14 cellular contexts compared by ENCODE assay signal in genomic region chr1:160211010-160211790, GRCh38. TPM values are rescaled to one million over a fixed set of nuclear protein-coding genes. Genes with fewer than 3 reads are reported as not detected.
DNase-seq lines count a peak whose midpoint lies in the region; ATAC-seq and TF ChIP-seq lines count a peak whose summit lies in the region.
"Had no signal": no experiment of that assay in that cellular context is flagged by ENCODE, and none has a peak within 500 bp of the region (broad histone marks: within the 10 kb centered on the region; RNA-seq: fewer than 3 reads in every experiment).

No MANE protein-coding gene starts in this region.

- H3K27ac ChIP-seq in GM23338 (ENCODE audit: low read depth) (no peak overlapping the region), esophagus muscularis mucosa (replicated peaks in 1 of 4) (peak overlapping the region; percentile 38 to 96 (median 91))
- H3K27ac ChIP-seq: SJSA1 had no signal

- no peaks in the 10 kb centered on the region for H3K9me3 Mint-ChIP-seq in GM23338
- H3K9me3 Mint-ChIP-seq: activated CD4-positive, alpha-beta memory T cell treated with anti-CD3 and anti-CD28 coated beads for 36 hours had no signal

- peaks cover 54% of the 10 kb centered on the region for H3K4me1 Mint-ChIP-seq in GM23338

- no peaks in the 10 kb centered on the region for H3K9me3 ChIP-seq in esophagus muscularis mucosa
- H3K9me3 ChIP-seq: adrenal gland had no signal

- H3K4me3 Mint-ChIP-seq in GM23338, result no peak overlapping the region
- H3K4me3 Mint-ChIP-seq: activated CD4-positive, alpha-beta memory T cell treated with anti-CD3 and anti-CD28 coated beads for 36 hours had no signal

- H3K4me2 ChIP-seq in GM23338, result no peak overlapping the region

- 70% methylated on average over 9 of the region's 10 CpGs for WGBS in esophagus muscularis mucosa

- H3F3A ChIP-seq in GM23338 (replicated peaks; ENCODE audit: low read depth), result peaks cover 17% of the 10 kb centered on the region

- H3K36me3 Mint-ChIP-seq in GM23338 (ENCODE audit: low read depth), result peaks cover 74% of the 10 kb centered on the region

- H3K4me1 ChIP-seq in GM23338 (ENCODE audit: insufficient read depth) (peaks cover 45% of the 10 kb centered on the region), esophagus muscularis mucosa (peaks cover 50 to 68% (median 54%) of the 10 kb centered on the region in 4 donors)

- no peak for TF ChIP-seq CTCF in GM23338 (conservative IDR thresholded peaks at IDR 0.05; ENCODE audit: low read depth in 2 of 2)
- no peak for TF ChIP-seq CTCF in esophagus muscularis mucosa (IDR thresholded peaks at IDR 0.05)

- intact Hi-C loops in esophagus muscularis mucosa (cut with DNase I), result no loop called here
- intact Hi-C loops in posterior cingulate gyrus (cut with DNase I), result no loop called here
- intact Hi-C loops in sciatic nerve (cut with DNase I), result loop anchor here (10.0 kb wide), 1 partner anchor 116 kb away; the partner anchor contains the start of gene IGSF8

- H2AFZ ChIP-seq in GM23338, result no peak overlapping the region

- TF ChIP-seq POLR2A in esophagus muscularis mucosa (IDR thresholded peaks at IDR 0.05; ENCODE audit: low read depth), result no peak

- H3K4me3 ChIP-seq in GM23338, result no peak overlapping the region
- H3K4me3 ChIP-seq in esophagus muscularis mucosa, result no peak overlapping the region
- H3K4me3 ChIP-seq: adrenal gland, lung, SJSA1 had no signal

- H3K27me3 ChIP-seq in GM23338 (ENCODE audit: insufficient read depth) (no peaks in the 10 kb centered on the region), esophagus muscularis mucosa (no peaks in the 10 kb centered on the region)
- H3K27me3 ChIP-seq: adrenal gland, SJSA1 had no signal

- peaks cover 22% of the 10 kb centered on the region for H4K20me1 ChIP-seq in GM23338 (replicated peaks; ENCODE audit: insufficient read depth)

- peak; percentile 76 for DNase-seq in GM23338 (ENCODE audit: low spot score)
- DNase-seq in NCI-H2227 treated with DMSO at 0.1 percent for 48 hours (lab: John Stamatoyannopoulos, UW), result peak; percentile 57
- no peak for DNase-seq in esophagus muscularis mucosa (ENCODE audit: extremely low spot score)
- DNase-seq in posterior cingulate gyrus, result peak in 6 of 10 donors; percentile 59 to 93 (median 76)
- DNase-seq in SW 1271 (lab: John Stamatoyannopoulos, UW), result no peak
- DNase-seq in sciatic nerve (ENCODE audit: low spot score), result no peak
- DNase-seq: activated CD4-positive, alpha-beta memory T cell treated with anti-CD3 and anti-CD28 coated beads for 36 hours; DMS153; NCI-H510A treated with DMSO at 0.1 percent for 48 hours; small intestine had no signal

- H3K27me3 Mint-ChIP-seq in GM23338 (ENCODE audit: insufficient read depth, low read depth, poor library complexity), result peaks cover 18% of the 10 kb centered on the region
- H3K27me3 Mint-ChIP-seq: activated CD4-positive, alpha-beta memory T cell treated with anti-CD3 and anti-CD28 coated beads for 36 hours had no signal

- peak overlapping the region; percentile 45; the same call in 1 of the 2 replicates for H3K27ac Mint-ChIP-seq in GM23338

- peaks cover 31% of the 10 kb centered on the region for H3K79me2 ChIP-seq in GM23338 (replicated peaks; ENCODE audit: insufficient read depth)

- ATAC-seq in GM23338 (peak; percentile 7; the same call in 2 of the 3 replicates), HG03342 (IDR thresholded peaks at IDR 0.05; ENCODE audit: unreplicated experiment) (no peak), sciatic nerve (no peak)

- no peaks in the 10 kb centered on the region for H3K9me2 ChIP-seq in GM23338 (ENCODE audit: insufficient read depth)

- no peak for TF ChIP-seq EP300 in esophagus muscularis mucosa (IDR thresholded peaks at IDR 0.05)

- peaks cover 35% of the 10 kb centered on the region for H3K36me3 ChIP-seq in GM23338 (ENCODE audit: insufficient read depth)
- peaks cover 43 to 73% (median 72%) of the 10 kb centered on the region in 4 donors for H3K36me3 ChIP-seq in esophagus muscularis mucosa

TF ChIP-seq in GM23338, 12 proteins besides CTCF, POLR2A, EP300 and RAD21 (continues in another document):
- TF ChIP-seq ETS1 (IDR thresholded peaks at IDR 0.05), result no peak
- TF ChIP-seq ZNF114 (CRISPR knock-in tag; IDR thresholded peaks at IDR 0.05), result no peak
- no peak for TF ChIP-seq EZH2phosphoT487 (IDR thresholded peaks at IDR 0.05; ENCODE audit: unreplicated experiment)
- TF ChIP-seq ZNF331 (CRISPR knock-in tag; IDR thresholded peaks at IDR 0.05; ENCODE audit: low read depth), result no peak
- TF ChIP-seq STAT1 (IDR thresholded peaks at IDR 0.05; ENCODE audit: unreplicated experiment), result no peak
- TF ChIP-seq NANOG (IDR thresholded peaks at IDR 0.05; ENCODE audit: borderline replicate concordance), result no peak

RNA-seq across cellular contexts. Expression of gene PEA15, which starts 6.0 kb away (rescaled TPM):
- total RNA-seq in GM23338 (2014; rRNA removed; shearing (Covaris generic)), result 80.8 and 104 TPM in 2 replicates
- polyA plus RNA-seq in GM23338 (2016; fragmentation: Nextera tagmentation; extraction: Ambion mirVana), result 60.3 and 66.6 TPM in 2 replicates
- total RNA-seq in esophagus muscularis mucosa (100 to 1,000 TPM; 161 to 286 (median 239) TPM), sciatic nerve (324 TPM)

RNA-seq across cellular contexts. Expression of gene CASQ1, which starts 20.8 kb away (rescaled TPM):
- 1.2 and 2.8 TPM in 2 replicates for total RNA-seq in GM23338 (2014; rRNA removed; shearing (Covaris generic))
- 1.0 and 1.1 TPM in 2 replicates for polyA plus RNA-seq in GM23338 (2016; fragmentation: Nextera tagmentation; extraction: Ambion mirVana)
- total RNA-seq in esophagus muscularis mucosa, result 1 to 10 TPM; 2.9 to 4.9 (median 4.6) TPM
- total RNA-seq in sciatic nerve, result 1.1 TPM
- total RNA-seq: activated CD4-positive, alpha-beta memory T cell treated with anti-CD3 and anti-CD28 coated beads for 36 hours; SJSA1 had no signal

RNA-seq across cellular contexts. Expression of gene DCAF8, which starts 51.1 kb away (rescaled TPM):
- 84.4 and 104 TPM in 2 replicates for total RNA-seq in GM23338 (2014; rRNA removed; shearing (Covaris generic))
- polyA plus RNA-seq in GM23338 (2016; fragmentation: Nextera tagmentation; extraction: Ambion mirVana), result 44.1 and 55.0 TPM in 2 replicates
- 100 to 1,000 TPM; 111 to 191 (median 172) TPM for total RNA-seq in esophagus muscularis mucosa
- 142 TPM for total RNA-seq in sciatic nerve

RNA-seq across cellular contexts. Expression of gene ATP1A4, which starts 59.8 kb away (rescaled TPM):
- total RNA-seq in GM23338 (2014; rRNA removed; shearing (Covaris generic)), result 0.23 and 0.63 TPM in 2 replicates
- 0.27 and 0.43 TPM in 2 replicates for polyA plus RNA-seq in GM23338 (2016; fragmentation: Nextera tagmentation; extraction: Ambion mirVana)
- total RNA-seq in esophagus muscularis mucosa, result 1 to 10 TPM in 1 of 4 donors, under 1 TPM in 2, not detected in 1; 0.17 to 2.1 (median 0.98) TPM
- total RNA-seq in sciatic nerve, result 1.2 TPM
- total RNA-seq: activated CD4-positive, alpha-beta memory T cell treated with anti-CD3 and anti-CD28 coated beads for 36 hours; SJSA1 had no signal

Comparison
In these comparisons a context has a peak if more than half of its experiments do, and no peak if none do; other contexts are left out.
1. DNase-seq: peak in GM23338 (single experiment), NCI-H2227 treated with DMSO at 0.1 percent for 48 hours (single experiment) and posterior cingulate gyrus (6 of 10); none in esophagus muscularis mucosa (single experiment), SW 1271 (0 of 2) and sciatic nerve (single experiment).